ENCODE assay signal across 12 cellular contexts in the genomic region with DNA sequence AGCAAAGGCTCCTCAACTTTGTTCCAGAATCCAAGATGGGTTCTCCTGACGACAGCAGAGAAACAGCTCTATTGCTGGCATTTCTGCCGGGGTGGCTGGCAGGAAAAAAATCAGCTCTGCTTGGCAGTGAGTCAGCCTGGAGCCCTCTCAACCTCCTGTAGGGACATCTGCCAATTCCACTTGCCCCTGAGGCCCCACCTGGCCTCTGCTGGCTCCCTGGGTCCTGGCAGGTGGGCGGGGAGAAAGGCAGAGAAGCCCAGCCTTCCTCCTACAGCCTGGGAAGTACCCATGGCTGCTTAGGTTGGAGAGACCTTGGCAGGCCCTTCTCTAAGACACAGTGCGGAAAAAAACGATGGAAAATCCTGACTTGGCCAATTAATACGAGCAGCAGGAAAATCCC.
DNase-seq lines count a peak whose midpoint lies in the region; ATAC-seq and TF ChIP-seq lines count a peak whose summit lies in the region.
"Had no signal": no experiment of that assay in that cellular context is flagged by ENCODE, and none has a peak within 500 bp of the region (broad histone marks: within the 10 kb centered on the region; RNA-seq: fewer than 3 reads in every experiment).

No MANE protein-coding gene starts in this region.

- H3K9ac ChIP-seq in H9 (ENCODE audit: extremely low read depth, insufficient read length, low read length): no peak overlapping the region
- H3K9ac ChIP-seq: parathyroid adenoma had no signal

- H3K27me3 Mint-ChIP-seq in H9 (ENCODE audit: low read depth): peaks cover 54% of the 10 kb centered on the region

- no peak overlapping the region for H3K14ac ChIP-seq in H9 (ENCODE audit: insufficient read depth, low read length)

- peak; percentile 45 for DNase-seq in H9
- DNase-seq in NCI-H226: peak; percentile 47
- peak; percentile 44 to 90 (median 80) for DNase-seq in body of pancreas
- DNase-seq in posterior vena cava (ENCODE audit: low spot score): peak; percentile 60
- DNase-seq in activated T-cell treated with anti-CD3 and anti-CD28 coated beads for 4 hours: no peak
- DNase-seq in midbrain (lab: John Stamatoyannopoulos, UW): no peak
- no peak for DNase-seq in activated naive CD4-positive, alpha-beta T cell treated with anti-CD3 and anti-CD28 coated beads, Interleukin-2, amount 50 U/mL, for 16 hours
- DNase-seq: activated CD4-positive, alpha-beta T cell treated with anti-CD3 and anti-CD28 coated beads, Interleukin-2, amount 50 U/mL, for 4 hours; activated naive CD8-positive, alpha-beta T cell treated with anti-CD3 and anti-CD28 coated beads, Interleukin-2, amount 50 U/mL, for 24 hours; DND-41 had no signal

- H3K9me3 ChIP-seq in H9 (ENCODE audit: control insufficient read depth, low read depth, low read length) (no peaks in the 10 kb centered on the region), body of pancreas (no peaks in the 10 kb centered on the region)

- no peak overlapping the region for H2BK120ac ChIP-seq in H9 (ENCODE audit: low read depth, low read length, poor library complexity, severe bottlenecking)

- no peak overlapping the region for H2BK12ac ChIP-seq in H9 (ENCODE audit: insufficient read length, low read depth, low read length)

- H3K4me1 ChIP-seq in H9 (ENCODE audit: insufficient read depth, low read length): no peaks in the 10 kb centered on the region
- H3K4me1 ChIP-seq in body of pancreas: peaks cover 30% of the 10 kb centered on the region
- H3K4me1 ChIP-seq: parathyroid adenoma had no signal

- no peak overlapping the region for H2AFZ ChIP-seq in H9 (ENCODE audit: low read length)
- H2AFZ ChIP-seq: parathyroid adenoma had no signal

- no peak overlapping the region for H3K4ac ChIP-seq in H9 (ENCODE audit: low read depth, low read length)

- H3K56ac ChIP-seq in H9 (ENCODE audit: insufficient read length, low read depth, low read length): no peak overlapping the region

- H4K5ac ChIP-seq in H9 (ENCODE audit: insufficient read length, low read depth, low read length): no peak overlapping the region

- WGBS in H9 (ENCODE audit: extremely low coverage, insufficient read length, low lambda C conversion rate): no CpG with 5 or more reads among the region's 6 CpGs
- WGBS in body of pancreas, 2 donors: 23 to 27% methylated on average over 5 to 6 of the region's 6 CpGs

- H4K20me1 ChIP-seq in H9 (ENCODE audit: control insufficient read depth, insufficient read depth, insufficient read length): no peaks in the 10 kb centered on the region

- H3K36me3 ChIP-seq in body of pancreas (replicated peaks in 1 of 2; ENCODE audit: insufficient read depth in 1 of 2, low read depth in 2 of 2): no peaks in the 10 kb centered on the region

- H3K9me3 Mint-ChIP-seq in H9: no peaks in the 10 kb centered on the region; a peak in 1 of 5 replicates
- H3K9me3 Mint-ChIP-seq: activated naive CD8-positive, alpha-beta T cell treated with anti-CD3 and anti-CD28 coated beads, Interleukin-2, amount 50 U/mL, for 24 hours had no signal

- H3K27ac ChIP-seq in H9 (ENCODE audit: insufficient read length, low read depth, low read length) (no peak overlapping the region), body of pancreas (peak overlapping the region; percentile 21 to 40 (median 32))
- H3K27ac ChIP-seq: parathyroid adenoma had no signal

- H2AK5ac ChIP-seq in H9 (ENCODE audit: insufficient read length, low read length): no peak overlapping the region

- H4K8ac ChIP-seq in H9 (replicated peaks; ENCODE audit: insufficient read length, low read depth, low read length): no peak overlapping the region

- H3K23ac ChIP-seq in H9 (ENCODE audit: insufficient read length, low read depth, low read length): no peak overlapping the region

- 0 out of 2 replicates have a peak, but pooled peaks cover under 1% of the 10 kb centered on the region for H3K27me3 ChIP-seq in H9 (ENCODE audit: insufficient read depth, low read length)
- no peaks in the 10 kb centered on the region for H3K27me3 ChIP-seq in body of pancreas

- no peak overlapping the region for H3K27ac Mint-ChIP-seq in H9
- H3K27ac Mint-ChIP-seq: activated naive CD8-positive, alpha-beta T cell treated with anti-CD3 and anti-CD28 coated beads, Interleukin-2, amount 50 U/mL, for 24 hours had no signal

- H2BK5ac ChIP-seq in H9 (ENCODE audit: insufficient read length, low read length): no peak overlapping the region

- no peaks in the 10 kb centered on the region for H3K36me3 Mint-ChIP-seq in H9 (ENCODE audit: insufficient read depth in 1 of 3, low read depth in 3 of 3)

- H3K4me1 Mint-ChIP-seq in H9: peaks cover 0 to 4% of the 10 kb centered on the region in 2 experiments; a peak in 3 of 4 replicates
- H3K4me1 Mint-ChIP-seq: activated naive CD8-positive, alpha-beta T cell treated with anti-CD3 and anti-CD28 coated beads, Interleukin-2, amount 50 U/mL, for 24 hours had no signal

- TF ChIP-seq CTCF in H9 (conservative IDR thresholded peaks at IDR 0.05) (no peak), body of pancreas (IDR thresholded peaks at IDR 0.05) (peak in 2 of 7 experiments; percentile 12 to 22)

- ATAC-seq in body of pancreas (peak; percentile 68), HG03175 (IDR thresholded peaks at IDR 0.05; ENCODE audit: unreplicated experiment) (no peak)
- ATAC-seq: activated naive CD8-positive, alpha-beta T cell treated with anti-CD3 and anti-CD28 coated beads, Interleukin-2, amount 50 U/mL, for 24 hours had no signal

- no peak overlapping the region for H2BK20ac ChIP-seq in H9 (ENCODE audit: low read depth, low read length, poor library complexity, severe bottlenecking)

- H3K18ac ChIP-seq in H9 (ENCODE audit: insufficient read length, low read depth, low read length): no peak overlapping the region

- no peak overlapping the region for H3K4me2 ChIP-seq in H9 (ENCODE audit: insufficient read depth, insufficient read length, low read length)

- H3K4me3 ChIP-seq in body of pancreas: no peak overlapping the region

- no peak overlapping the region for H2BK15ac ChIP-seq in H9 (ENCODE audit: low read depth, low read length)

- no peaks in the 10 kb centered on the region for H3K79me1 ChIP-seq in H9 (ENCODE audit: insufficient read depth, low read depth, low read length, poor library complexity, severe bottlenecking)

- no peak overlapping the region for H3K4me3 Mint-ChIP-seq in H9
- H3K4me3 Mint-ChIP-seq: activated naive CD8-positive, alpha-beta T cell treated with anti-CD3 and anti-CD28 coated beads, Interleukin-2, amount 50 U/mL, for 24 hours had no signal

- no peaks in the 10 kb centered on the region for H3K23me2 ChIP-seq in H9 (ENCODE audit: insufficient read length, low read depth, low read length, poor library complexity, severe bottlenecking)

- TF ChIP-seq POLR2A in body of pancreas (IDR thresholded peaks at IDR 0.05): no peak

- intact Hi-C loops in body of pancreas (cut with DNase I): no loop called here
- intact Hi-C loops in posterior vena cava (cut with DNase I): no loop called here

- H3T11ph ChIP-seq in H9 (ENCODE audit: low read length): no peak overlapping the region

- H4K91ac ChIP-seq in H9 (ENCODE audit: insufficient read length, low read depth, low read length): no peak overlapping the region

- H3K79me2 ChIP-seq in H9 (ENCODE audit: insufficient read depth, low read length): no peaks in the 10 kb centered on the region
- H3K79me2 ChIP-seq: parathyroid adenoma had no signal

Comparison
In these comparisons a context has a peak if more than half of its experiments do, and no peak if none do; other contexts are left out.
1. DNase-seq: peak in H9 (single experiment), NCI-H226 (single experiment), body of pancreas (4 of 4) and posterior vena cava (single experiment); none in activated T-cell treated with anti-CD3 and anti-CD28 coated beads for 4 hours (single experiment), midbrain (single experiment) and activated naive CD4-positive, alpha-beta T cell treated with anti-CD3 and anti-CD28 coated beads, Interleukin-2, amount 50 U/mL, for 16 hours (single experiment).